In genomic region chr1:190478193-190479007, GRCh38 we compare ENCODE assay signal across 8 cellular contexts. TPM values are rescaled to one million over a fixed set of nuclear protein-coding genes. Genes with fewer than 3 reads are reported as not detected.
A peak's percentile ranks its signal among the peaks of the same experiment; 100 is the strongest.
DNase-seq lines count a peak whose midpoint lies in the region; ATAC-seq and TF ChIP-seq lines count a peak whose summit lies in the region.

No MANE protein-coding gene starts in this region.

- ATAC-seq in GM19452 (IDR thresholded peaks at IDR 0.05; ENCODE audit: unreplicated experiment), result no peak
- ATAC-seq in activated CD4-positive, alpha-beta T cell treated with anti-CD3 and anti-CD28 coated beads for 36 hours, result no peak

- H3K9me3 Mint-ChIP-seq in HFFc6 (peaks cover 3% of the 10 kb centered on the region; the same call in 1 of the 2 replicates), endothelial cell (ENCODE audit: unreplicated experiment) (no peaks in the 10 kb centered on the region)
- no peaks in the 10 kb centered on the region for H3K9me3 Mint-ChIP-seq in activated CD4-positive, alpha-beta T cell treated with anti-CD3 and anti-CD28 coated beads for 36 hours (ENCODE audit: low read depth)

- H3K36me3 ChIP-seq in BJ (ENCODE audit: control insufficient read depth, insufficient read depth, low read length), result no peaks in the 10 kb centered on the region

- H3K4me3 Mint-ChIP-seq in HFFc6 (peak overlapping the region; percentile 82), endothelial cell (ENCODE audit: unreplicated experiment) (peak overlapping the region; percentile 97)
- H3K4me3 Mint-ChIP-seq in activated CD4-positive, alpha-beta T cell treated with anti-CD3 and anti-CD28 coated beads for 36 hours, result no peak overlapping the region

- H3K27me3 Mint-ChIP-seq in HFFc6 (ENCODE audit: insufficient read depth) (peaks cover 8% of the 10 kb centered on the region), endothelial cell (ENCODE audit: unreplicated experiment) (peaks cover 3% of the 10 kb centered on the region)
- peaks cover 35% of the 10 kb centered on the region for H3K27me3 Mint-ChIP-seq in activated CD4-positive, alpha-beta T cell treated with anti-CD3 and anti-CD28 coated beads for 36 hours

- no peak overlapping the region for H3K27ac Mint-ChIP-seq in HFFc6
- no peak overlapping the region for H3K27ac Mint-ChIP-seq in endothelial cell (ENCODE audit: unreplicated experiment)
- H3K27ac Mint-ChIP-seq in activated CD4-positive, alpha-beta T cell treated with anti-CD3 and anti-CD28 coated beads for 36 hours, result no peak overlapping the region

- H3K4me1 Mint-ChIP-seq in HFFc6 (ENCODE audit: low read depth) (no peaks in the 10 kb centered on the region; the same call in 1 of the 2 replicates), endothelial cell (ENCODE audit: unreplicated experiment) (peaks cover 17% of the 10 kb centered on the region)
- peaks cover 10% of the 10 kb centered on the region for H3K4me1 Mint-ChIP-seq in activated CD4-positive, alpha-beta T cell treated with anti-CD3 and anti-CD28 coated beads for 36 hours

- POLR2A ChIA-PET in BJ (lab: Charles Lee), result no interaction called here
- POLR2A ChIA-PET in activated CD4-positive, alpha-beta T cell treated with anti-CD3 and anti-CD28 coated beads for 36 hours (lab: Charles Lee), result no interaction called here

- no peak for TF ChIP-seq CTCF in BJ (IDR thresholded peaks at IDR 0.05; ENCODE audit: insufficient read depth, low read depth, low read length)
- TF ChIP-seq CTCF in HFFc6 (IDR thresholded peaks at IDR 0.05), result no peak
- no peak for TF ChIP-seq CTCF in endothelial cell (IDR thresholded peaks at IDR 0.05; ENCODE audit: unreplicated experiment)

- CTCF ChIA-PET in BJ (lab: Yijun Ruan, JAX), result interaction anchor here (0.8 to 1.3 kb wide), 2 partner anchors 23 to 60 kb away, joined by 3 to 4 read pairs; no protein-coding TSS in a partner anchor
- CTCF ChIA-PET in activated CD4-positive, alpha-beta T cell treated with anti-CD3 and anti-CD28 coated beads for 36 hours (lab: Charles Lee), result no interaction called here

- H3K27me3 ChIP-seq in BJ (ENCODE audit: control insufficient read depth, insufficient read depth, low read length), result no peaks in the 10 kb centered on the region

- DNase-seq in BJ (ENCODE audit: low read depth) (no peak), HFFc6 (no peak), NCI-H748 treated with DMSO at 0.1 percent for 48 hours (lab: John Stamatoyannopoulos, UW) (peak; percentile 38), endothelial cell (ENCODE audit: low spot score) (peak; percentile 35), myocyte (ENCODE audit: low read depth) (peak; percentile 16), GDM1 (lab: John Stamatoyannopoulos, UW) (no peak)
- no peak for DNase-seq in activated CD4-positive, alpha-beta T cell treated with anti-CD3 and anti-CD28 coated beads for 36 hours

- intact Hi-C loops in activated CD4-positive, alpha-beta T cell treated with anti-CD3 and anti-CD28 coated beads for 36 hours (cut with DNase I, micrococcal nuclease), result loop anchor here in 1 of 2 experiments (5.0 kb wide), 1 partner anchor 489 kb away; no protein-coding TSS in a partner anchor

- H3K36me3 Mint-ChIP-seq in HFFc6 (ENCODE audit: low read depth) (no peaks in the 10 kb centered on the region), endothelial cell (ENCODE audit: low read depth, unreplicated experiment) (no peaks in the 10 kb centered on the region)
- no peaks in the 10 kb centered on the region for H3K36me3 Mint-ChIP-seq in activated CD4-positive, alpha-beta T cell treated with anti-CD3 and anti-CD28 coated beads for 36 hours (ENCODE audit: low read depth)

- H3K4me3 ChIP-seq in BJ (ENCODE audit: low read depth, low read length), result 0 out of 2 replicates have a peak overlapping the region, but pooled peaks have one; percentile 1

RNA-seq across cellular contexts. Expression of gene BRINP3, which starts 0.7 kb away (rescaled TPM):
- polyA plus RNA-seq in BJ (2011; rRNA removed), result not detected in 2 replicates
- not detected in 2 replicates for polyA minus RNA-seq in BJ (2011; rRNA and poly(A)+ RNA removed)
- total RNA-seq in HFFc6 (2021; fragmentation: NEBNext Ultra II Directional; extraction: Animal tissue kit (Norgen Biotek cat#: 25700)), result not detected
- total RNA-seq in endothelial cell (ENCODE audit: unreplicated experiment) (2.2 TPM), myocyte (0.05 and 0.08 TPM in 2 replicates)
- not detected for polyA plus RNA-seq in myocyte (2012)
- total RNA-seq in activated CD4-positive, alpha-beta T cell treated with anti-CD3 and anti-CD28 coated beads for 36 hours, result not detected

Comparison
In these comparisons a context has a peak if more than half of its experiments do, and no peak if none do; other contexts are left out.
1. DNase-seq: peak in NCI-H748 treated with DMSO at 0.1 percent for 48 hours (single experiment), endothelial cell (single experiment) and myocyte (single experiment); none in BJ (single experiment), HFFc6 (single experiment), activated CD4-positive, alpha-beta T cell treated with anti-CD3 and anti-CD28 coated beads for 36 hours (single experiment) and GDM1 (single experiment).